8 cellular contexts compared by ENCODE assay signal in the genomic region with DNA sequence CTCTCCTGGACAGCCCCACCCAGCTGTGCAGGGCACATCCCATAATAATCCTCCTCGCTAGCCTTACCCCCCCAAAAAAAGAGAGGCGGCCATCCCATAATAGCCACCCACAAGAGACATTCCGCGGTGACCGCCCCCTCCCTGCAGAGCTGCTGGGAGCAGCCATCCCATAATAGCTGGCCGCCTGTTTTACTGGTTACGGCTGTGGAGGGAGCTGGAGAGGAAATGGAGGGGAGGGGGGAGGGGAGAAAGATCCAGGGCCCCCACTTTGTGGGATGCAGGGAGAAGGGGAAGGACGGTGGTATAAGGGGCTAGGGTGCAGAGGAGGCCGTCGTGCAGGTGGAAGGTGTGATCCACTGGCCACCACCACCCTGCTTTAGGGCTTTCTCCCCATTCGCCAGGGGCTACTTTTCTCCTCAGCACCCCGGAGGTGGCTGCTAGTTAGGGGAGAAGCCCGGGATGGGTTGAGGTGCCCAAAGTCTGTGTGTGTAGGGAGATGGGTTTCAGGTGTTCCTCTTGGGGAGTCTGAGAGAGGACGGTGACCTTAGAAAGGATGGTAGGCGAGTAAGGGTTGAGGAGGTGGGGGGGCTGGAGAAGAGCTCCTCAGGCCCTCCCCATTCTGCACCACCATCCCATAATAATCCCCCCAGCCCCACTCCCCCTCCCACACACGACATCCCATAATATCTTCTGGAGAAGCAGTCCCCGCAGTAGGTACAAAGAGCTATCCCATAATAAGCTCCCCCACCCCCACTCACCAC. TPM values are rescaled to one million over a fixed set of nuclear protein-coding genes. Genes with fewer than 3 reads are reported as not detected.
A peak's percentile ranks its signal among the peaks of the same experiment; 100 is the strongest.
DNase-seq lines count a peak whose midpoint lies in the region; ATAC-seq and TF ChIP-seq lines count a peak whose summit lies in the region.

No MANE protein-coding gene starts in this region.

- H3K4me3 Mint-ChIP-seq in activated naive CD8-positive, alpha-beta T cell treated with anti-CD3 and anti-CD28 coated beads, Interleukin-2, amount 10 ng/mL, durations not matched to agents 7 days and 5 days = peak overlapping the region; percentile 74

- H3K27me3 ChIP-seq in heart right ventricle = no peaks in the 10 kb centered on the region
- H3K27me3 ChIP-seq in ovary = no peaks in the 10 kb centered on the region

- 4 to 6% methylated on average over 17 of the region's 17 CpGs for WGBS in heart right ventricle, 2 donors
- WGBS in ovary, 3 donors = 2 to 6% (median 3%) methylated on average over 17 of the region's 17 CpGs

- H3K9me3 Mint-ChIP-seq in activated naive CD8-positive, alpha-beta T cell treated with anti-CD3 and anti-CD28 coated beads, Interleukin-2, amount 10 ng/mL, durations not matched to agents 7 days and 5 days = no peaks in the 10 kb centered on the region

- peak overlapping the region; percentile 87 for H3K27ac Mint-ChIP-seq in activated naive CD8-positive, alpha-beta T cell treated with anti-CD3 and anti-CD28 coated beads, Interleukin-2, amount 10 ng/mL, durations not matched to agents 7 days and 5 days

- H3K27ac ChIP-seq in heart right ventricle (peak overlapping the region; percentile 60 to 96 (median 94)), ovary (peak overlapping the region; percentile 92 to 93)

- peak; percentile 39 for TF ChIP-seq POLR2A in ovary (IDR thresholded peaks at IDR 0.05)

- H3K4me1 ChIP-seq in heart right ventricle (peaks cover 16 to 37% (median 26%) of the 10 kb centered on the region in 9 donors), ovary (ENCODE audit: insufficient read depth) (peaks cover 4% of the 10 kb centered on the region)

- H3K4me3 ChIP-seq in heart right ventricle = peak overlapping the region in 8 of 10 donors; percentile 16 to 42 (median 26)
- H3K4me3 ChIP-seq in ovary = peak overlapping the region; percentile 26

- no peaks in the 10 kb centered on the region for H3K36me3 Mint-ChIP-seq in activated naive CD8-positive, alpha-beta T cell treated with anti-CD3 and anti-CD28 coated beads, Interleukin-2, amount 10 ng/mL, durations not matched to agents 7 days and 5 days

- peak; percentile 65 for DNase-seq in AG08396 (ENCODE audit: low spot score)
- DNase-seq in H4 (ENCODE audit: low spot score) = peak; percentile 93
- DNase-seq in NCI-H345 (lab: John Stamatoyannopoulos, UW) = peak; percentile 94
- peak; percentile 74 for DNase-seq in activated naive CD8-positive, alpha-beta T cell treated with anti-CD3 and anti-CD28 coated beads, Interleukin-2, amount 10 ng/mL, durations not matched to agents 7 days and 5 days
- peak; percentile 74 to 89 for DNase-seq in heart right ventricle
- DNase-seq in ovary = peak; percentile 89 to 94 (median 92)

- H3K9me3 ChIP-seq in heart right ventricle = peaks cover 0 to 9% (median 0%) of the 10 kb centered on the region in 11 donors
- no peaks in the 10 kb centered on the region for H3K9me3 ChIP-seq in ovary

- TF ChIP-seq CTCF in heart right ventricle (IDR thresholded peaks at IDR 0.05) (no peak), ovary (IDR thresholded peaks at IDR 0.05) (peak in 1 of 3 donors; percentile 24)

- no peak for TF ChIP-seq EP300 in ovary (IDR thresholded peaks at IDR 0.05)

- peak; percentile 30 for ATAC-seq in activated naive CD8-positive, alpha-beta T cell treated with anti-CD3 and anti-CD28 coated beads, Interleukin-2, amount 10 ng/mL, durations not matched to agents 7 days and 5 days (ENCODE audit: low read depth)
- ATAC-seq in heart right ventricle (peak; percentile 14 to 73 (median 52)), GM19023 (IDR thresholded peaks at IDR 0.05; ENCODE audit: unreplicated experiment) (no peak), HG02870 (IDR thresholded peaks at IDR 0.05; ENCODE audit: unreplicated experiment) (no peak)

- no peaks in the 10 kb centered on the region for H3K36me3 ChIP-seq in heart right ventricle
- no peaks in the 10 kb centered on the region for H3K36me3 ChIP-seq in ovary

- intact Hi-C loops in heart right ventricle (cut with DNase I) (loop anchor here in 5 of 10 donors (10.0 kb wide), 3 partner anchors 72 to 212 kb away; partner anchors contain the start of genes ZNF384 (in 3 of the 5), GPR162 (in 2 of the 5) and P3H3 (in 2 of the 5)), ovary (cut with DNase I) (loop anchor here in 2 of 4 donors (10.0 kb wide), 2 partner anchors 52 to 72 kb away; partner anchors contain the start of genes ING4 (in 1 of the 2) and ZNF384 (in 1 of the 2))

- H3K4me1 Mint-ChIP-seq in activated naive CD8-positive, alpha-beta T cell treated with anti-CD3 and anti-CD28 coated beads, Interleukin-2, amount 10 ng/mL, durations not matched to agents 7 days and 5 days = peaks cover 46% of the 10 kb centered on the region

- POLR2A ChIA-PET in activated naive CD8-positive, alpha-beta T cell treated with anti-CD3 and anti-CD28 coated beads, Interleukin-2, amount 10 ng/mL, durations not matched to agents 7 days and 5 days (lab: Charles Lee) = interaction anchor here (0.6 to 4.3 kb wide), 20 partner anchors 8 to 330 kb away, joined by 3 to 28 read pairs (median 5); partner anchors contain the start of genes C12orf57, CDCA3, COPS7A and GAPDH

- no peaks in the 10 kb centered on the region for H3K27me3 Mint-ChIP-seq in activated naive CD8-positive, alpha-beta T cell treated with anti-CD3 and anti-CD28 coated beads, Interleukin-2, amount 10 ng/mL, durations not matched to agents 7 days and 5 days

RNA-seq across cellular contexts. Expression of gene CHD4, which starts 6.0 kb away (rescaled TPM):
- 242 and 246 TPM in 2 replicates for total RNA-seq in H4 (2014; rRNA removed; shearing (Covaris generic))
- 100 to 1,000 TPM; 273 to 277 TPM for total RNA-seq in activated naive CD8-positive, alpha-beta T cell treated with anti-CD3 and anti-CD28 coated beads, Interleukin-2, amount 10 ng/mL, durations not matched to agents 7 days and 5 days
- total RNA-seq in heart right ventricle = 100 to 1,000 TPM; 125 to 201 (median 153) TPM
- polyA plus RNA-seq in heart right ventricle = 100 to 1,000 TPM; 129 to 265 TPM
- 100 to 1,000 TPM; 137 to 297 (median 227) TPM for total RNA-seq in ovary
- 100 to 1,000 TPM; 118 to 177 TPM for polyA plus RNA-seq in ovary

RNA-seq across cellular contexts. Expression of gene LPAR5, which starts 22.6 kb away (rescaled TPM):
- 0.04 TPM in 1 of 2 replicates, not detected in the other for total RNA-seq in H4 (2014; rRNA removed; shearing (Covaris generic))
- total RNA-seq in activated naive CD8-positive, alpha-beta T cell treated with anti-CD3 and anti-CD28 coated beads, Interleukin-2, amount 10 ng/mL, durations not matched to agents 7 days and 5 days = 10 to 100 TPM; 19.4 to 20.9 TPM
- total RNA-seq in heart right ventricle = 10 to 100 TPM in 1 of 10 donors, 1 to 10 TPM in 9; 2.1 to 10.0 (median 4.4) TPM
- polyA plus RNA-seq in heart right ventricle = 1 to 10 TPM; 1.7 to 4.4 TPM
- total RNA-seq in ovary = 1 to 10 TPM in 6 of 7 donors, under 1 TPM in 1; 0.83 to 2.2 (median 1.3) TPM
- 1 to 10 TPM in 1 of 2 donors, under 1 TPM in 1; 0.57 to 2.6 TPM for polyA plus RNA-seq in ovary

RNA-seq across cellular contexts. Expression of gene ACRBP, which starts 34.0 kb away (rescaled TPM):
- total RNA-seq in H4 (2014; rRNA removed; shearing (Covaris generic)) = not detected in 2 replicates
- 1 to 10 TPM; 8.0 to 8.8 TPM for total RNA-seq in activated naive CD8-positive, alpha-beta T cell treated with anti-CD3 and anti-CD28 coated beads, Interleukin-2, amount 10 ng/mL, durations not matched to agents 7 days and 5 days
- total RNA-seq in heart right ventricle = 1 to 10 TPM in 4 of 10 donors, under 1 TPM in 5, not detected in 1; 0.25 to 4.1 (median 0.79) TPM
- polyA plus RNA-seq in heart right ventricle = under 1 TPM; 0.29 to 0.43 TPM
- 1 to 10 TPM in 3 of 7 donors, under 1 TPM in 4; 0.30 to 2.5 (median 0.92) TPM for total RNA-seq in ovary
- 1 to 10 TPM in 1 of 2 donors, under 1 TPM in 1; 0.54 to 2.9 TPM for polyA plus RNA-seq in ovary

RNA-seq across cellular contexts. Expression of gene NOP2, which starts 45.1 kb away (rescaled TPM):
- 64.3 and 90.3 TPM in 2 replicates for total RNA-seq in H4 (2014; rRNA removed; shearing (Covaris generic))
- 10 to 100 TPM; 76.1 to 78.6 TPM for total RNA-seq in activated naive CD8-positive, alpha-beta T cell treated with anti-CD3 and anti-CD28 coated beads, Interleukin-2, amount 10 ng/mL, durations not matched to agents 7 days and 5 days
- total RNA-seq in heart right ventricle (10 to 100 TPM; 11.1 to 29.2 (median 15.3) TPM), ovary (10 to 100 TPM; 11.6 to 46.9 (median 24.5) TPM)
- polyA plus RNA-seq in heart right ventricle (10 to 100 TPM; 18.5 to 31.1 TPM), ovary (10 to 100 TPM; 11.6 to 31.2 TPM)

RNA-seq across cellular contexts. Expression of gene ING4, which starts 49.7 kb away (rescaled TPM):
- 57.8 and 65.7 TPM in 2 replicates for total RNA-seq in H4 (2014; rRNA removed; shearing (Covaris generic))
- total RNA-seq in activated naive CD8-positive, alpha-beta T cell treated with anti-CD3 and anti-CD28 coated beads, Interleukin-2, amount 10 ng/mL, durations not matched to agents 7 days and 5 days = 10 to 100 TPM; 46.9 to 49.3 TPM
- total RNA-seq in heart right ventricle = 10 to 100 TPM; 17.7 to 32.5 (median 22.6) TPM
- 10 to 100 TPM; 20.0 to 25.5 TPM for polyA plus RNA-seq in heart right ventricle
- total RNA-seq in ovary = 10 to 100 TPM; 26.1 to 39.9 (median 35.0) TPM
- 10 to 100 TPM; 64.9 to 90.0 TPM for polyA plus RNA-seq in ovary

Comparison
In these comparisons a context has a peak if more than half of its experiments do, and no peak if none do; other contexts are left out.
1. ATAC-seq: peak in activated naive CD8-positive, alpha-beta T cell treated with anti-CD3 and anti-CD28 coated beads, Interleukin-2, amount 10 ng/mL, durations not matched to agents 7 days and 5 days (single experiment) and heart right ventricle (8 of 8); none in GM19023 (single experiment) and HG02870 (single experiment).
2. Peak in every context shown above with its lines, with median percentiles within 50 percentile points of each other: DNase-seq.